ENCODE assay signal across 8 cellular contexts in genomic region chr15:40103124-40103858, GRCh38. TPM values are rescaled to one million over a fixed set of nuclear protein-coding genes. Genes with fewer than 3 reads are reported as not detected.
A peak's percentile ranks its signal among the peaks of the same experiment; 100 is the strongest.
DNase-seq lines count a peak whose midpoint lies in the region; ATAC-seq and TF ChIP-seq lines count a peak whose summit lies in the region.

No MANE protein-coding gene starts in this region.

- no peaks in the 10 kb centered on the region for H3K27me3 ChIP-seq in BLaER1
- H3K27me3 ChIP-seq in heart right ventricle = no peaks in the 10 kb centered on the region

- H3K4me3 ChIP-seq in BLaER1 (no peak overlapping the region), heart right ventricle (peak overlapping the region in 3 of 10 donors; percentile 3 to 21 (median 5))

- no peak for TF ChIP-seq CTCF in heart right ventricle (IDR thresholded peaks at IDR 0.05)

- intact Hi-C loops in heart right ventricle (cut with DNase I) (loop anchor here in 4 of 10 donors (5.0 to 10.0 kb wide), 4 partner anchors 36 to 56 kb away; no protein-coding TSS in a partner anchor), posterior vena cava (cut with DNase I) (loop anchor here in 1 of 2 donors (10.0 kb wide), 1 partner anchor 602 kb away; no protein-coding TSS in a partner anchor)

- H3K27ac ChIP-seq in BLaER1 (peak overlapping the region; percentile 65), adipose tissue (ENCODE audit: low read depth, low read length) (peak overlapping the region; percentile 7), heart right ventricle (peak overlapping the region; percentile 66 to 95 (median 84))

- peak; percentile 70 for DNase-seq in NCI-H128 (lab: John Stamatoyannopoulos, UW; ENCODE audit: unreplicated experiment)
- DNase-seq in heart right ventricle = peak; percentile 80 to 83
- peak; percentile 90 for DNase-seq in posterior vena cava (ENCODE audit: low spot score)

- WGBS in adipose tissue, 3 donors = 6 to 37% (median 30%) methylated on average over 27 to 28 of the region's 28 CpGs
- 27 to 36% methylated on average over 24 to 28 of the region's 28 CpGs for WGBS in heart right ventricle, 2 donors

- H3K9me3 ChIP-seq in BLaER1 (no peaks in the 10 kb centered on the region), heart right ventricle (no peaks in the 10 kb centered on the region)

- peaks cover 100% of the 10 kb centered on the region for H3K4me1 ChIP-seq in BLaER1
- H3K4me1 ChIP-seq in heart right ventricle = peaks cover 33 to 98% (median 86%) of the 10 kb centered on the region in 9 donors

- H4K20me1 ChIP-seq in BLaER1 = no peaks in the 10 kb centered on the region

- peak overlapping the region; percentile 99 for H3K4me2 ChIP-seq in BLaER1

- H3K9ac ChIP-seq in BLaER1 = peak overlapping the region; percentile 45; the same call in 1 of the 2 replicates

- ATAC-seq in heart right ventricle (peak; percentile 50 to 83 (median 64)), GM21447 (IDR thresholded peaks at IDR 0.05; ENCODE audit: unreplicated experiment) (no peak), GM21381 (IDR thresholded peaks at IDR 0.05; ENCODE audit: unreplicated experiment) (no peak)
- no peak for ATAC-seq in activated CD4-positive, CD25-positive, alpha-beta regulatory T cell treated with anti-CD3 and anti-CD28 coated beads, Interleukin-2, amount 50 U/mL, for 24 hours

- H3K36me3 ChIP-seq in BLaER1 = no peaks in the 10 kb centered on the region; the same call in 1 of the 2 replicates
- H3K36me3 ChIP-seq in heart right ventricle = peaks cover 0 to 13% (median 0%) of the 10 kb centered on the region in 9 donors

RNA-seq across cellular contexts. Expression of gene BMF, which starts 5.4 kb away (rescaled TPM):
- polyA plus RNA-seq in adipose tissue (1 to 10 TPM; 1.9 to 7.3 (median 3.5) TPM), heart right ventricle (1 to 10 TPM; 2.1 to 4.6 TPM)
- total RNA-seq in heart right ventricle (10 to 100 TPM in 1 of 10 donors, 1 to 10 TPM in 8, under 1 TPM in 1; 0.92 to 10.2 (median 3.0) TPM), posterior vena cava (1 to 10 TPM; 3.0 to 5.0 TPM)

RNA-seq across cellular contexts. Expression of gene BUB1B, which starts 57.6 kb away (rescaled TPM):
- under 1 TPM in 2 of 3 donors, not detected in 1; 0.15 to 0.17 TPM for polyA plus RNA-seq in adipose tissue
- 1 to 10 TPM in 6 of 10 donors, under 1 TPM in 4; 0.42 to 5.1 (median 1.3) TPM for total RNA-seq in heart right ventricle
- polyA plus RNA-seq in heart right ventricle = under 1 TPM; 0.17 to 0.80 TPM
- total RNA-seq in posterior vena cava = 1 to 10 TPM in 1 of 2 donors, under 1 TPM in 1; 0.86 to 1.2 TPM

Comparison
In these comparisons a context has a peak if more than half of its experiments do, and no peak if none do; other contexts are left out.
1. H3K27ac ChIP-seq: peak in every context shown above with its lines; median percentile 84 in heart right ventricle; 65 in BLaER1; 7 in adipose tissue.
2. ATAC-seq: peak in heart right ventricle (8 of 8); none in GM21447 (single experiment), GM21381 (single experiment) and activated CD4-positive, CD25-positive, alpha-beta regulatory T cell treated with anti-CD3 and anti-CD28 coated beads, Interleukin-2, amount 50 U/mL, for 24 hours (0 of 2).
3. Peak in every context shown above with its lines, with median percentiles within 50 percentile points of each other: DNase-seq.